ENCODE assay signal across 12 cellular contexts in genomic region chr10:133359554-133359971, GRCh38. TPM values are rescaled to one million over a fixed set of nuclear protein-coding genes. Genes with fewer than 3 reads are reported as not detected.
DNase-seq lines count a peak whose midpoint lies in the region; ATAC-seq and TF ChIP-seq lines count a peak whose summit lies in the region.
"Had no signal": no experiment of that assay in that cellular context is flagged by ENCODE, and none has a peak within 500 bp of the region (broad histone marks: within the 10 kb centered on the region; RNA-seq: fewer than 3 reads in every experiment).

No MANE protein-coding gene starts in this region.

- H3K27me3 Mint-ChIP-seq in neural progenitor cell (ENCODE audit: insufficient read depth, low read depth): peaks cover 7% of the 10 kb centered on the region
- no peaks in the 10 kb centered on the region for H3K27me3 Mint-ChIP-seq in activated naive CD8-positive, alpha-beta T cell treated with anti-CD3 and anti-CD28 coated beads, Interleukin-2, amount 50 U/mL, for 24 hours
- H3K27me3 Mint-ChIP-seq: activated CD4-positive, alpha-beta T cell treated with anti-CD3 and anti-CD28 coated beads, Interleukin-2, amount 10 ng/mL, durations not matched to agents 7 days and 5 days had no signal

- H3K4me3 ChIP-seq in hepatocyte (no peak overlapping the region), neural progenitor cell (no peak overlapping the region)

- H3K27ac ChIP-seq in C4-2B (peak overlapping the region; percentile 92), hepatocyte (peak overlapping the region; percentile 64), neural progenitor cell (no peak overlapping the region)

- H3K27me3 ChIP-seq in hepatocyte (no peaks in the 10 kb centered on the region), neural progenitor cell (peaks cover 8% of the 10 kb centered on the region)

- H3K9me3 Mint-ChIP-seq in neural progenitor cell: no peaks in the 10 kb centered on the region
- no peaks in the 10 kb centered on the region for H3K9me3 Mint-ChIP-seq in activated naive CD8-positive, alpha-beta T cell treated with anti-CD3 and anti-CD28 coated beads, Interleukin-2, amount 50 U/mL, for 24 hours
- H3K9me3 Mint-ChIP-seq: activated CD4-positive, alpha-beta T cell treated with anti-CD3 and anti-CD28 coated beads, Interleukin-2, amount 10 ng/mL, durations not matched to agents 7 days and 5 days had no signal

- H3K9ac ChIP-seq in neural progenitor cell: no peak overlapping the region

- H4K20me1 ChIP-seq in hepatocyte (ENCODE audit: insufficient read depth, poor library complexity, severe bottlenecking): no peaks in the 10 kb centered on the region
- peaks cover 17% of the 10 kb centered on the region for H4K20me1 ChIP-seq in neural progenitor cell (ENCODE audit: low read depth)

- no peaks in the 10 kb centered on the region for H3K4me1 Mint-ChIP-seq in neural progenitor cell
- peaks cover 13% of the 10 kb centered on the region for H3K4me1 Mint-ChIP-seq in activated naive CD8-positive, alpha-beta T cell treated with anti-CD3 and anti-CD28 coated beads, Interleukin-2, amount 50 U/mL, for 24 hours

- peaks cover 21% of the 10 kb centered on the region for H3K4me1 ChIP-seq in hepatocyte (ENCODE audit: insufficient read depth)
- H3K4me1 ChIP-seq in neural progenitor cell: no peaks in the 10 kb centered on the region

- H3K79me2 ChIP-seq in hepatocyte: no peaks in the 10 kb centered on the region
- peaks cover 7% of the 10 kb centered on the region for H3K79me2 ChIP-seq in neural progenitor cell (ENCODE audit: low read depth)

- H2AFZ ChIP-seq in hepatocyte (no peak overlapping the region), neural progenitor cell (replicated peaks) (no peak overlapping the region)

- no peaks in the 10 kb centered on the region for H3K36me3 ChIP-seq in hepatocyte (replicated peaks; ENCODE audit: insufficient read depth, low read depth)
- H3K36me3 ChIP-seq in neural progenitor cell: no peaks in the 10 kb centered on the region

- H3K36me3 Mint-ChIP-seq in neural progenitor cell: peaks cover 14% of the 10 kb centered on the region
- peaks cover 7% of the 10 kb centered on the region for H3K36me3 Mint-ChIP-seq in activated naive CD8-positive, alpha-beta T cell treated with anti-CD3 and anti-CD28 coated beads, Interleukin-2, amount 50 U/mL, for 24 hours (ENCODE audit: low read depth)

- peaks cover 17% of the 10 kb centered on the region for H3F3A ChIP-seq in neural progenitor cell (ENCODE audit: low read depth)

- H3K4me2 ChIP-seq in hepatocyte (peak overlapping the region; percentile 17), neural progenitor cell (no peak overlapping the region)

- H3K9me3 ChIP-seq in hepatocyte (ENCODE audit: low read depth) (no peaks in the 10 kb centered on the region), neural progenitor cell (ENCODE audit: low read depth) (no peaks in the 10 kb centered on the region)

- DNase-seq in DMS53 treated with DMSO at 0.1 percent for 48 hours (lab: John Stamatoyannopoulos, UW; ENCODE audit: unreplicated experiment) (peak; percentile 14), NCI-H69 (lab: John Stamatoyannopoulos, UW) (peak; percentile 82), hepatocyte (ENCODE audit: low spot score) (peak; percentile 86), neural progenitor cell (ENCODE audit: low spot score) (no peak)
- no peak for DNase-seq in activated naive CD8-positive, alpha-beta T cell treated with anti-CD3 and anti-CD28 coated beads, Interleukin-2, amount 50 U/mL, for 24 hours
- DNase-seq: activated CD4-positive, alpha-beta T cell treated with anti-CD3 and anti-CD28 coated beads, Interleukin-2, amount 10 ng/mL, durations not matched to agents 7 days and 5 days; amniotic stem cell; hippocampal formation had no signal

- no peak for ATAC-seq in HG03045 (IDR thresholded peaks at IDR 0.05; ENCODE audit: unreplicated experiment)
- no peak for ATAC-seq in GM18858 (IDR thresholded peaks at IDR 0.05; ENCODE audit: unreplicated experiment)
- ATAC-seq in activated naive CD8-positive, alpha-beta T cell treated with anti-CD3 and anti-CD28 coated beads, Interleukin-2, amount 50 U/mL, for 24 hours: no peak

- H3K27ac Mint-ChIP-seq in neural progenitor cell: no peak overlapping the region
- H3K27ac Mint-ChIP-seq in activated naive CD8-positive, alpha-beta T cell treated with anti-CD3 and anti-CD28 coated beads, Interleukin-2, amount 50 U/mL, for 24 hours: no peak overlapping the region
- H3K27ac Mint-ChIP-seq: activated CD4-positive, alpha-beta T cell treated with anti-CD3 and anti-CD28 coated beads, Interleukin-2, amount 10 ng/mL, durations not matched to agents 7 days and 5 days had no signal

- no peak overlapping the region for H3K4me3 Mint-ChIP-seq in neural progenitor cell
- H3K4me3 Mint-ChIP-seq in activated naive CD8-positive, alpha-beta T cell treated with anti-CD3 and anti-CD28 coated beads, Interleukin-2, amount 50 U/mL, for 24 hours: no peak overlapping the region
- H3K4me3 Mint-ChIP-seq: activated CD4-positive, alpha-beta T cell treated with anti-CD3 and anti-CD28 coated beads, Interleukin-2, amount 10 ng/mL, durations not matched to agents 7 days and 5 days had no signal

- 30% methylated on average over 6 of the region's 6 CpGs for WGBS in hepatocyte (ENCODE audit: low lambda C conversion rate, missing lambda C conversion rate)

- no peaks in the 10 kb centered on the region for H3K9me2 ChIP-seq in hepatocyte (replicated peaks; ENCODE audit: insufficient read depth)

- TF ChIP-seq CTCF in C4-2B (conservative IDR thresholded peaks at IDR 0.05) (no peak), hepatocyte (IDR thresholded peaks at IDR 0.05; ENCODE audit: poor library complexity) (no peak), neural progenitor cell (IDR thresholded peaks at IDR 0.05) (no peak)

RNA-seq across cellular contexts. Expression of gene FUOM, which starts 1.7 kb away (rescaled TPM):
- total RNA-seq in hepatocyte (17.3 and 34.6 TPM in 2 replicates), neural progenitor cell (ENCODE audit: low replicate concordance) (9.3 and 20.5 TPM in 2 replicates)
- polyA plus RNA-seq in hepatocyte: 31.1 and 35.0 TPM in 2 replicates

RNA-seq across cellular contexts. Expression of gene PRAP1, which starts 12.4 kb away (rescaled TPM):
- total RNA-seq in hepatocyte: 146 and 156 TPM in 2 replicates
- polyA plus RNA-seq in hepatocyte: 178 and 324 TPM in 2 replicates
- 0.62 TPM in 1 of 2 replicates, not detected in the other for total RNA-seq in neural progenitor cell (ENCODE audit: low replicate concordance)
- total RNA-seq: activated CD4-positive, alpha-beta T cell treated with anti-CD3 and anti-CD28 coated beads, Interleukin-2, amount 10 ng/mL, durations not matched to agents 7 days and 5 days; RPMI7951 had no signal

RNA-seq across cellular contexts. Expression of gene ECHS1, which starts 13.6 kb away (rescaled TPM):
- total RNA-seq in hepatocyte: 146 TPM in 2 replicates
- 167 and 204 TPM in 2 replicates for polyA plus RNA-seq in hepatocyte
- total RNA-seq in neural progenitor cell (ENCODE audit: low replicate concordance): 77.4 and 91.9 TPM in 2 replicates

RNA-seq across cellular contexts. Expression of gene PAOX, which starts 19.5 kb away (rescaled TPM):
- 11.5 and 12.7 TPM in 2 replicates for total RNA-seq in hepatocyte
- polyA plus RNA-seq in hepatocyte: 19.6 and 27.6 TPM in 2 replicates
- 4.6 and 8.2 TPM in 2 replicates for total RNA-seq in neural progenitor cell (ENCODE audit: low replicate concordance)

RNA-seq across cellular contexts. Expression of gene CALY, which starts 22.9 kb away (rescaled TPM):
- 2.3 TPM in 1 of 2 replicates, not detected in the other for total RNA-seq in hepatocyte
- 3.1 and 3.7 TPM in 2 replicates for polyA plus RNA-seq in hepatocyte
- total RNA-seq in neural progenitor cell (ENCODE audit: low replicate concordance): 1.6 TPM in 1 of 2 replicates, not detected in the other
- total RNA-seq: activated CD4-positive, alpha-beta T cell treated with anti-CD3 and anti-CD28 coated beads, Interleukin-2, amount 10 ng/mL, durations not matched to agents 7 days and 5 days; RPMI7951 had no signal

Comparison
In these comparisons a context has a peak if more than half of its experiments do, and no peak if none do; other contexts are left out.
1. DNase-seq: peak in DMS53 treated with DMSO at 0.1 percent for 48 hours (single experiment), NCI-H69 (single experiment) and hepatocyte (single experiment); none in neural progenitor cell (single experiment) and activated naive CD8-positive, alpha-beta T cell treated with anti-CD3 and anti-CD28 coated beads, Interleukin-2, amount 50 U/mL, for 24 hours (single experiment).
2. RNA of gene PRAP1, which starts 12.4 kb away (total RNA-seq): 146 to 156 TPM in hepatocyte; 0.62 TPM in neural progenitor cell; every median in the first group is over 10 times any median in the second.